8 cellular contexts compared by ENCODE assay signal in the genomic region with DNA sequence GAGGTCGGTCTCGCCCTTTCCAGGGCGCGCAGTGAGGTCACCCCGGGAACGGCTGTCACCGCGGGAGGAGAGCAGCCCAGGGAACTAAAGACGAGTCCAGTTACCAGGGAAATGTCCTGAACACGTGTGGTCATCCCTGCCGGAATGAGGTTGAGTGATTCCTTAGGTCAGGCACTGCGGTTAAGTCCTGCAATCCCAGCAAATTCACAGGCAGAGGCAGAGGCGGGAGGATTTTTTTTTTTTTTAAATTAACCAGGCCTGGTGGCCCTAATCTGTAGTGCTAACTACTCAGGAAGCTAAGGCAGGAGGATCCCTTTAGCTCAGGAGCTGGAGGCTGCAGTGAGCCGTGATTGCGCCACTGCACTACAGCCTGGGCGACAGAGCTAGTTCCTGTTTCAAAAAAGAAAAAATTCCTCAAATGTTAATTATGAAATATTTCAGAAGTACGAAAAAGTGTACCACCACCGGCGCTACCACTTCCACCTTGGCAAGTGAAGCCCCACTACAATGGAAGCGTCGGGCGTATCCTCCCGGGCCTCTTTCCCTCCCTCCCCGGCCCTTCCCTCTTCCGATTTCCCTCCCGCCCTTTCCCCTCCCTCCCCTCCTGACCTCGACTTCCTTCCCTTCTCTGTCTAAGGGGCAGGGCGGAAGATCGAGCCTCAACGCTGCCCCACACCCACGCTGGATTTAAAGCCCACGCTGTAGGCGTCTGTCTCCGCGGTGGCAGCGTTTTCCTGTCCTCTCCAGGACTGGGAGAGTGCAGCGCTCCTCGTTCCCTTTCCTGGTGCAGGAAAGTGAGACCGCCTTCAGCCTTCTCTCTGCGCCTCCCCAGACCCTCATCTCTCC. TPM values are rescaled to one million over a fixed set of nuclear protein-coding genes. Genes with fewer than 3 reads are reported as not detected.
DNase-seq lines count a peak whose midpoint lies in the region; ATAC-seq and TF ChIP-seq lines count a peak whose summit lies in the region.

No MANE protein-coding gene starts in this region.

- peaks cover 6% of the 10 kb centered on the region for H3K9me3 Mint-ChIP-seq in CD4-positive, alpha-beta T cell
- H3K9me3 Mint-ChIP-seq in neural progenitor cell: peaks cover 12% of the 10 kb centered on the region

- H3K27ac Mint-ChIP-seq in CD4-positive, alpha-beta T cell: peak overlapping the region; percentile 81
- no peak overlapping the region for H3K27ac Mint-ChIP-seq in neural progenitor cell

- POLR2A ChIA-PET in CD4-positive, alpha-beta T cell (lab: Charles Lee): interaction anchor here (0.6 to 2.8 kb wide), 9 partner anchors 10 to 193 kb away, joined by 3 to 10 read pairs (median 3); a partner anchor contains a TSS

- ATAC-seq in CD4-positive, alpha-beta T cell (ENCODE audit: poor library complexity): peak; percentile 71
- ATAC-seq in HG02938 (IDR thresholded peaks at IDR 0.05; ENCODE audit: unreplicated experiment): no peak
- no peak for ATAC-seq in GM18502 (IDR thresholded peaks at IDR 0.05; ENCODE audit: poor library complexity, unreplicated experiment)

- H3K4me3 ChIP-seq in neural progenitor cell: peak overlapping the region; percentile 45

- peaks cover 6% of the 10 kb centered on the region for H3K36me3 Mint-ChIP-seq in CD4-positive, alpha-beta T cell (ENCODE audit: low read depth)
- H3K36me3 Mint-ChIP-seq in neural progenitor cell: no peaks in the 10 kb centered on the region

- H2AFZ ChIP-seq in neural progenitor cell (replicated peaks): peak overlapping the region; percentile 97

- no peak for TF ChIP-seq CTCF in CD4-positive, alpha-beta T cell (IDR thresholded peaks at IDR 0.05)
- TF ChIP-seq CTCF in neural progenitor cell (IDR thresholded peaks at IDR 0.05): no peak

- H3K9ac ChIP-seq in neural progenitor cell: no peak overlapping the region

- H3K36me3 ChIP-seq in neural progenitor cell: no peaks in the 10 kb centered on the region

- intact Hi-C loops in CD4-positive, alpha-beta T cell (cut with DNase I, micrococcal nuclease): loop anchor here in 1 of 2 experiments (2.0 kb wide), 1 partner anchor 33 kb away; no protein-coding TSS in a partner anchor

- H3K27me3 ChIP-seq in CD4-positive, alpha-beta T cell (ENCODE audit: control insufficient read depth, insufficient read depth, low read length): no peaks in the 10 kb centered on the region
- H3K27me3 ChIP-seq in neural progenitor cell: peaks cover 70% of the 10 kb centered on the region

- peak in 3 of 10 experiments; percentile 7 to 23 (median 12) for DNase-seq in CD4-positive, alpha-beta T cell
- DNase-seq in LHCN-M2 (ENCODE audit: low read depth) (peak; percentile 82), glomerular visceral epithelial cell (ENCODE audit: extremely low spot score) (peak; percentile 72), neural progenitor cell (ENCODE audit: low spot score) (peak; percentile 38)
- DNase-seq in activated effector memory CD4-positive, alpha-beta T cell treated with Interleukin-2 at 50 U/mL for 16 hours: peak; percentile 22
- DNase-seq in effector CD4-positive, alpha-beta T cell: no peak

- peak overlapping the region; percentile 93 for H3K4me3 Mint-ChIP-seq in CD4-positive, alpha-beta T cell
- H3K4me3 Mint-ChIP-seq in neural progenitor cell: peak overlapping the region; percentile 78

- CTCF ChIA-PET in CD4-positive, alpha-beta T cell (lab: Charles Lee): interaction anchor here (1.1 to 1.4 kb wide), 3 partner anchors 24 to 193 kb away, joined by 3 to 6 read pairs (median 3); no protein-coding TSS in a partner anchor

- H3K4me2 ChIP-seq in neural progenitor cell: peak overlapping the region; percentile 76

- H4K20me1 ChIP-seq in neural progenitor cell (ENCODE audit: low read depth): no peaks in the 10 kb centered on the region

- H3K4me1 Mint-ChIP-seq in CD4-positive, alpha-beta T cell (ENCODE audit: low read depth): peaks cover 57% of the 10 kb centered on the region
- peaks cover 4% of the 10 kb centered on the region for H3K4me1 Mint-ChIP-seq in neural progenitor cell

- no peaks in the 10 kb centered on the region for H3K79me2 ChIP-seq in neural progenitor cell (ENCODE audit: low read depth)

- H3F3A ChIP-seq in neural progenitor cell (ENCODE audit: low read depth): no peaks in the 10 kb centered on the region

- peak overlapping the region; percentile 35 for H3K27ac ChIP-seq in CD4-positive, alpha-beta T cell (ENCODE audit: low read depth, low read length)
- no peak overlapping the region for H3K27ac ChIP-seq in neural progenitor cell

- H3K9me3 ChIP-seq in CD4-positive, alpha-beta T cell (ENCODE audit: control insufficient read depth, low read length): peaks cover 5% of the 10 kb centered on the region
- no peaks in the 10 kb centered on the region for H3K9me3 ChIP-seq in neural progenitor cell (ENCODE audit: low read depth)

- H3K27me3 Mint-ChIP-seq in CD4-positive, alpha-beta T cell: no peaks in the 10 kb centered on the region
- H3K27me3 Mint-ChIP-seq in neural progenitor cell (ENCODE audit: insufficient read depth, low read depth): peaks cover 36% of the 10 kb centered on the region

- no peaks in the 10 kb centered on the region for H3K4me1 ChIP-seq in neural progenitor cell

RNA-seq across cellular contexts. Expression of a gene that starts 27.3 kb away (rescaled TPM):
- total RNA-seq in CD4-positive, alpha-beta T cell: 10 to 100 TPM; 16.5 to 18.5 TPM
- 22.7 and 23.1 TPM in 2 replicates for total RNA-seq in LHCN-M2 (2014; rRNA removed)
- polyA plus RNA-seq in LHCN-M2 (2012): 6.0 TPM
- total RNA-seq in neural progenitor cell (ENCODE audit: low replicate concordance): 0.02 and 0.71 TPM in 2 replicates

Comparison
In these comparisons a context has a peak if more than half of its experiments do, and no peak if none do; other contexts are left out.
1. RNA of a gene that starts 27.3 kb away (total RNA-seq): 22.7 to 23.1 TPM in LHCN-M2 and 16.5 to 18.5 TPM in CD4-positive, alpha-beta T cell; 0.02 to 0.71 TPM in neural progenitor cell; every median in the first group is over 10 times any median in the second.